In the genomic region with DNA sequence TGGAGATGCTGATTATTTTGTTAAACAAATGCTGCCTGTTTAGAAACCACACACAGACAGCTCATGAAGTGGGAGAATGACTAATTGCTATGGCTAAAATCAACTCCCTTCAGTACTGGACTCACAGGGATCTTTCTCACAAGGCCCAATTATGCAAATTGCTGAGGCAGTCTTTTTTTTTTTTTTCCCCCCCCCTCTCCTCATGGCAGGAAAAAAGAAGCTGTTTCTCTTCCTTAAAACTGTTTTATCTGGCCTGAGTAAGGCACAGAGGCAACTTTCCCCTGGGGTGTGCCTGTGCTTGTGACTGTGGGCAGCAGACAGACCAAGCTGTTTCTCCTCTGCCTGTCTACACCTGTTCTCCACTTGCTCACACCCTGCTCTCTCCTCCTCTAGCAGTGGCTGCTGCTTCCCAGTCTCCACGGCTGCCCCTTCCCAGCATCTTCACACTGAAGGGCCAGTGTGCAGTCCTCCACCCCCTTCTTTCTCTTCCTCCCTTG, we compare ENCODE assay signal across 8 cellular contexts.
DNase-seq lines count a peak whose midpoint lies in the region; ATAC-seq, FAIRE-seq and TF ChIP-seq lines count a peak whose summit lies in the region.

No MANE protein-coding gene starts in this region.

- H3K18ac ChIP-seq in H9 (ENCODE audit: insufficient read length, low read depth, low read length): peak overlapping the region; percentile 33

- no peak overlapping the region for H4K91ac ChIP-seq in H9 (ENCODE audit: insufficient read length, low read depth, low read length)

- CTCF ChIA-PET in Panc1 (lab: Charles Lee) (interaction anchor here (0.5 to 0.6 kb wide), 4 partner anchors 20 to 163 kb away, joined by 3 to 11 read pairs (median 8); no protein-coding TSS in a partner anchor), A673 (lab: Charles Lee) (no interaction called here)

- POLR2A ChIA-PET in Panc1 (lab: Charles Lee) (interaction anchor here (0.6 kb wide), 2 partner anchors 292 to 563 kb away, joined by 6 to 7 read pairs; no protein-coding TSS in a partner anchor), A673 (lab: Charles Lee; ENCODE audit: low non-redundant PET) (no interaction called here)

- WGBS in H9 (ENCODE audit: extremely low coverage, insufficient read length, low lambda C conversion rate): no CpG with 5 or more reads among the region's 1 CpG

- no peak overlapping the region for H2BK5ac ChIP-seq in H9 (ENCODE audit: insufficient read length, low read length)

- peak overlapping the region in 1 of 3 experiments; percentile 82; a peak in 2 of 7 replicates for H3K27ac Mint-ChIP-seq in H9

- in situ Hi-C loops in Panc1 (cut with HindIII; ENCODE audit: low pct_unique_long_range_greater_than_20kb, low sequenced_read_pairs): no loop called here

- H2BK20ac ChIP-seq in H9 (ENCODE audit: low read depth, low read length, poor library complexity, severe bottlenecking): no peak overlapping the region

- H2BK12ac ChIP-seq in H9 (ENCODE audit: insufficient read length, low read depth, low read length): peak overlapping the region; percentile 89

- H3K27ac ChIP-seq in DOHH2 (ENCODE audit: low read depth, low read length): no peak overlapping the region
- no peak overlapping the region for H3K27ac ChIP-seq in H9 (ENCODE audit: insufficient read length, low read depth, low read length)
- H3K27ac ChIP-seq in Panc1 (ENCODE audit: low read length): peak overlapping the region; percentile 85
- H3K27ac ChIP-seq in A673 (ENCODE audit: low read depth, low read length, poor library complexity, severe bottlenecking): no peak overlapping the region

- no peaks in the 10 kb centered on the region for H3K36me3 Mint-ChIP-seq in H9 (ENCODE audit: insufficient read depth in 1 of 3, low read depth in 3 of 3)

- no peak overlapping the region for H3K4ac ChIP-seq in H9 (ENCODE audit: low read depth, low read length)

- H3K4me3 ChIP-seq in DOHH2 (ENCODE audit: low read length) (0 out of 2 replicates have a peak overlapping the region, but pooled peaks have one; percentile 0), Panc1 (ENCODE audit: low read depth in 2 of 2, low read length in 2 of 2) (peak overlapping the region in 1 of 2 experiments; percentile 61; a peak in 2 of 4 replicates), A673 (ENCODE audit: low read depth, low read length, poor library complexity, severe bottlenecking) (no peak overlapping the region)

- H4K5ac ChIP-seq in H9 (ENCODE audit: insufficient read length, low read depth, low read length): no peak overlapping the region

- no peak for ATAC-seq in Panc1

- no peaks in the 10 kb centered on the region for H3K23me2 ChIP-seq in H9 (ENCODE audit: insufficient read length, low read depth, low read length, poor library complexity, severe bottlenecking)

- H3K9me3 Mint-ChIP-seq in H9: no peaks in the 10 kb centered on the region

- no peak overlapping the region for H2AFZ ChIP-seq in H9 (ENCODE audit: low read length)

- H3K79me2 ChIP-seq in DOHH2 (ENCODE audit: control insufficient read depth, low read length): no peaks in the 10 kb centered on the region
- no peaks in the 10 kb centered on the region for H3K79me2 ChIP-seq in H9 (ENCODE audit: insufficient read depth, low read length)

- H3T11ph ChIP-seq in H9 (ENCODE audit: low read length): no peak overlapping the region

- H2AK5ac ChIP-seq in H9 (ENCODE audit: insufficient read length, low read length): no peak overlapping the region

- no peak overlapping the region for H3K23ac ChIP-seq in H9 (ENCODE audit: insufficient read length, low read depth, low read length)

- no TSS peak for BruUV-seq in Panc1 (replicated peaks; lab: Mats Ljungman, UMichigan)
- no TSS peak for BruUV-seq in A673 (replicated peaks; lab: Mats Ljungman, UMichigan)

- intact Hi-C loops in Panc1 (cut with micrococcal nuclease; ENCODE audit: unreplicated experiment): no loop called here
- intact Hi-C loops in A673 (cut with micrococcal nuclease; ENCODE audit: unreplicated experiment): no loop called here

- DNase-seq in H9 (no peak), Panc1 (ENCODE audit: low read depth, low spot score) (peak; percentile 66), globus pallidus (ENCODE audit: low spot score) (peak; percentile 45), HTR-8/SVneo (ENCODE audit: insufficient read length, low spot score) (no peak), A673 (ENCODE audit: low spot score) (no peak), NCI-H1105 (lab: John Stamatoyannopoulos, UW) (no peak)
- DNase-seq in activated CD4-positive, alpha-beta T cell treated with anti-CD3 and anti-CD28 coated beads for 1 hour: no peak

- TF ChIP-seq CTCF in DOHH2 (IDR thresholded peaks at IDR 0.05; ENCODE audit: low read depth, low read length, poor library complexity, severe bottlenecking) (no peak), H9 (conservative IDR thresholded peaks at IDR 0.05) (no peak), Panc1 (IDR thresholded peaks at IDR 0.05) (no peak), A673 (conservative IDR thresholded peaks at IDR 0.05; ENCODE audit: low read depth, low read length) (no peak)

- no peak overlapping the region for H3K56ac ChIP-seq in H9 (ENCODE audit: insufficient read length, low read depth, low read length)

- peak overlapping the region; percentile 61; the same call in 1 of the 2 replicates for H3K14ac ChIP-seq in H9 (ENCODE audit: insufficient read depth, low read length)

- no peaks in the 10 kb centered on the region for H3K79me1 ChIP-seq in H9 (ENCODE audit: insufficient read depth, low read depth, low read length, poor library complexity, severe bottlenecking)

- H4K20me1 ChIP-seq in DOHH2 (ENCODE audit: control insufficient read depth, insufficient read depth, low read depth, low read length) (no peaks in the 10 kb centered on the region), H9 (ENCODE audit: control insufficient read depth, insufficient read depth, insufficient read length) (no peaks in the 10 kb centered on the region)

- H2BK120ac ChIP-seq in H9 (ENCODE audit: low read depth, low read length, poor library complexity, severe bottlenecking): no peak overlapping the region

- FAIRE-seq in HTR-8/SVneo (lab: Jason Lieb, UNC): no peak

- no peaks in the 10 kb centered on the region for H3K27me3 Mint-ChIP-seq in H9 (ENCODE audit: low read depth)

- no peak overlapping the region for H3K9ac ChIP-seq in H9 (ENCODE audit: extremely low read depth, insufficient read length, low read length)

- H4K8ac ChIP-seq in H9 (replicated peaks; ENCODE audit: insufficient read length, low read depth, low read length): no peak overlapping the region

- no peak overlapping the region for H3K4me3 Mint-ChIP-seq in H9

- H3K36me3 ChIP-seq in DOHH2 (ENCODE audit: control insufficient read depth, low read length) (no peaks in the 10 kb centered on the region), Panc1 (ENCODE audit: control insufficient read depth, insufficient read depth, low read length) (no peaks in the 10 kb centered on the region), A673 (ENCODE audit: insufficient read depth, low read length, poor library complexity, severe bottlenecking) (no peaks in the 10 kb centered on the region)

- H3F3A ChIP-seq in DOHH2 (ENCODE audit: control insufficient read depth, insufficient read depth): no peaks in the 10 kb centered on the region

- H3K4me2 ChIP-seq in DOHH2 (ENCODE audit: low read length) (peak overlapping the region; percentile 18), H9 (ENCODE audit: insufficient read depth, insufficient read length, low read length) (no peak overlapping the region)

- peaks cover 46 to 49% of the 10 kb centered on the region in 2 experiments for H3K4me1 Mint-ChIP-seq in H9

- H3K27me3 ChIP-seq in DOHH2 (ENCODE audit: control insufficient read depth, low read length): peaks cover 58% of the 10 kb centered on the region
- no peaks in the 10 kb centered on the region for H3K27me3 ChIP-seq in H9 (ENCODE audit: insufficient read depth, low read length)
- H3K27me3 ChIP-seq in Panc1 (ENCODE audit: control insufficient read depth, insufficient read depth, low read length): no peaks in the 10 kb centered on the region
- no peaks in the 10 kb centered on the region for H3K27me3 ChIP-seq in A673 (replicated peaks; ENCODE audit: insufficient read depth, low read depth, low read length, poor library complexity)

- peaks cover 49% of the 10 kb centered on the region for H3K4me1 ChIP-seq in DOHH2 (ENCODE audit: control insufficient read depth, low read length)
- H3K4me1 ChIP-seq in H9 (ENCODE audit: insufficient read depth, low read length): peaks cover 20% of the 10 kb centered on the region
- H3K4me1 ChIP-seq in Panc1 (ENCODE audit: control insufficient read depth, insufficient read depth, low read length): peaks cover 49% of the 10 kb centered on the region
- H3K4me1 ChIP-seq in A673 (ENCODE audit: insufficient read depth, low read length, poor library complexity, severe bottlenecking): no peaks in the 10 kb centered on the region

- H3K9me3 ChIP-seq in DOHH2 (ENCODE audit: control insufficient read depth, insufficient read depth, low read length): no peaks in the 10 kb centered on the region
- H3K9me3 ChIP-seq in H9 (ENCODE audit: control insufficient read depth, low read depth, low read length): no peaks in the 10 kb centered on the region
- H3K9me3 ChIP-seq in Panc1 (ENCODE audit: control insufficient read depth, insufficient read depth, low read depth, low read length): no peaks in the 10 kb centered on the region
- no peaks in the 10 kb centered on the region for H3K9me3 ChIP-seq in A673 (ENCODE audit: low read depth, low read length, poor library complexity, severe bottlenecking)

- no peak overlapping the region for H2BK15ac ChIP-seq in H9 (ENCODE audit: low read depth, low read length)

- H3K9me2 ChIP-seq in DOHH2 (replicated peaks; ENCODE audit: control insufficient read depth, low read length): no peaks in the 10 kb centered on the region

Comparison
In these comparisons a context has a peak if more than half of its experiments do, and no peak if none do; other contexts are left out.
1. DNase-seq: peak in Panc1 (single experiment) and globus pallidus (single experiment); none in H9 (single experiment), HTR-8/SVneo (single experiment), A673 (single experiment), NCI-H1105 (single experiment) and activated CD4-positive, alpha-beta T cell treated with anti-CD3 and anti-CD28 coated beads for 1 hour (single experiment).